In genomic region chr22:29206372-29207230, GRCh38 we compare ENCODE assay signal across 10 cellular contexts. TPM values are rescaled to one million over a fixed set of nuclear protein-coding genes. Genes with fewer than 3 reads are reported as not detected.
DNase-seq lines count a peak whose midpoint lies in the region; ATAC-seq and TF ChIP-seq lines count a peak whose summit lies in the region.
"Had no signal": no experiment of that assay in that cellular context is flagged by ENCODE, and none has a peak within 500 bp of the region (broad histone marks: within the 10 kb centered on the region; RNA-seq: fewer than 3 reads in every experiment).

No MANE protein-coding gene starts in this region.

- no peak for TF ChIP-seq CTCF in cardiac muscle cell (IDR thresholded peaks at IDR 0.05; ENCODE audit: low read depth, low read length)
- no peak for TF ChIP-seq CTCF in breast epithelium (IDR thresholded peaks at IDR 0.05)
- TF ChIP-seq CTCF in upper lobe of right lung (IDR thresholded peaks at IDR 0.05) = no peak

- H3K36me3 ChIP-seq in cardiac muscle cell (no peaks in the 10 kb centered on the region), breast epithelium (no peaks in the 10 kb centered on the region), mesodermal cell (ENCODE audit: control insufficient read depth, insufficient read depth, low read length) (no peaks in the 10 kb centered on the region), upper lobe of right lung (no peaks in the 10 kb centered on the region)

- H3K9me3 ChIP-seq in cardiac muscle cell (ENCODE audit: low read depth) (no peaks in the 10 kb centered on the region), breast epithelium (no peaks in the 10 kb centered on the region), mesodermal cell (ENCODE audit: control insufficient read depth, low read length) (no peaks in the 10 kb centered on the region), upper lobe of right lung (no peaks in the 10 kb centered on the region)

- DNase-seq in cardiac muscle cell (ENCODE audit: low read depth in 1 of 2, low spot score in 1 of 2) (no peak), Right ventricle myocardium inferior (ENCODE audit: missing footprints) (no peak), breast epithelium (ENCODE audit: low spot score in 2 of 2) (no peak), upper lobe of right lung (no peak), posterior vena cava (ENCODE audit: low spot score) (no peak)
- no peak for DNase-seq in stimulated activated CD4-positive, alpha-beta T cell treated with anti-CD3 and anti-CD28 coated beads, Interleukin-12 subunit alpha, Interleukin-12 subunit beta, amount 100 ng/mL, for 4 hours
- DNase-seq in stimulated activated CD4-positive, alpha-beta T cell treated with anti-CD3 and anti-CD28 coated beads, Interleukin-15, amount 100 ng/mL, for 24 hours = no peak

- no peaks in the 10 kb centered on the region for H3K27me3 ChIP-seq in cardiac muscle cell
- no peaks in the 10 kb centered on the region for H3K27me3 ChIP-seq in breast epithelium
- no peaks in the 10 kb centered on the region for H3K27me3 ChIP-seq in upper lobe of right lung

- intact Hi-C loops in Right ventricle myocardium inferior (cut with DNase I) = no loop called here
- intact Hi-C loops in breast epithelium (cut with DNase I; ENCODE audit: low total_unique reads) = no loop called here
- intact Hi-C loops in upper lobe of right lung (cut with DNase I) = no loop called here
- intact Hi-C loops in posterior vena cava (cut with DNase I) = no loop called here

- WGBS in mesodermal cell (ENCODE audit: insufficient coverage in 2 of 2), 2 experiments = 64 to 71% methylated on average over 8 of the region's 19 CpGs

- ATAC-seq in Right ventricle myocardium inferior = no peak
- no peak for ATAC-seq in upper lobe of right lung

- H3K27ac ChIP-seq in cardiac muscle cell (no peak overlapping the region), breast epithelium (no peak overlapping the region), mesodermal cell (ENCODE audit: low read depth, low read length, severe bottlenecking) (no peak overlapping the region), upper lobe of right lung (peak overlapping the region; percentile 36)
- H3K27ac ChIP-seq: HL-60 had no signal

- TF ChIP-seq POLR2A in breast epithelium (IDR thresholded peaks at IDR 0.05) = no peak

- H3K4me1 ChIP-seq in cardiac muscle cell (ENCODE audit: low read depth) (no peaks in the 10 kb centered on the region), breast epithelium (no peaks in the 10 kb centered on the region), mesodermal cell (ENCODE audit: control insufficient read depth, insufficient read depth, low read length, poor library complexity, severe bottlenecking) (peaks cover 8% of the 10 kb centered on the region), upper lobe of right lung (peaks cover 27% of the 10 kb centered on the region)

- H3K4me3 ChIP-seq in cardiac muscle cell (peak overlapping the region; percentile 48), breast epithelium (peak overlapping the region; percentile 52 to 87 (median 63)), mesodermal cell (ENCODE audit: extremely low read depth, insufficient read depth, low read length, poor library complexity, severe bottlenecking) (peak overlapping the region; percentile 49), upper lobe of right lung (peak overlapping the region; percentile 63)

RNA-seq across cellular contexts. Expression of gene EMID1, which starts 0.9 kb away (rescaled TPM):
- total RNA-seq in cardiac muscle cell = 13.0 and 42.5 TPM in 2 replicates
- 9.9 and 32.9 TPM in 2 replicates for polyA plus RNA-seq in cardiac muscle cell
- total RNA-seq in Right ventricle myocardium inferior = 0.43 TPM
- total RNA-seq in breast epithelium = 1 to 10 TPM; 1.1 to 4.6 (median 2.3) TPM
- 9.8 TPM for polyA plus RNA-seq in mesodermal cell (2013, experiment 1 of 2)
- polyA plus RNA-seq in mesodermal cell (2013, experiment 2 of 2) = 6.7 TPM
- total RNA-seq in upper lobe of right lung = 15.2 TPM
- total RNA-seq in posterior vena cava = 1 to 10 TPM; 1.4 to 2.4 TPM
- total RNA-seq: pulmonary artery endothelial cell had no signal
